1 cellular context compared by ENCODE assay signal in genomic region chr1:155278689-155279160, GRCh38.
TF ChIP-seq lines count a peak whose summit lies in the region.

No MANE protein-coding gene starts in this region.

TF ChIP-seq in GM12878, 131 proteins besides CTCF, POLR2A, EP300 and RAD21:
- TF ChIP-seq TCF7 (IDR thresholded peaks at IDR 0.05; ENCODE audit: borderline replicate concordance): no peak
- no peak for TF ChIP-seq YBX1 (IDR thresholded peaks at IDR 0.05)
- TF ChIP-seq SUPT20H (IDR thresholded peaks at IDR 0.05; ENCODE audit: borderline replicate concordance, control insufficient read depth, low read depth, low read length): no peak
- no peak for TF ChIP-seq BCL11A (IDR thresholded peaks at IDR 0.05; ENCODE audit: low read depth, low read length)
- TF ChIP-seq RCOR1 (conservative IDR thresholded peaks at IDR 0.05; ENCODE audit: low read depth, low read length): no peak
- TF ChIP-seq SMARCA5 (IDR thresholded peaks at IDR 0.05): no peak
- TF ChIP-seq ZSCAN29 (IDR thresholded peaks at IDR 0.05): no peak
- no peak for TF ChIP-seq HDGF (IDR thresholded peaks at IDR 0.05)
- no peak for TF ChIP-seq ESRRA (IDR thresholded peaks at IDR 0.05; ENCODE audit: low read length)
- TF ChIP-seq, protein P1, sequence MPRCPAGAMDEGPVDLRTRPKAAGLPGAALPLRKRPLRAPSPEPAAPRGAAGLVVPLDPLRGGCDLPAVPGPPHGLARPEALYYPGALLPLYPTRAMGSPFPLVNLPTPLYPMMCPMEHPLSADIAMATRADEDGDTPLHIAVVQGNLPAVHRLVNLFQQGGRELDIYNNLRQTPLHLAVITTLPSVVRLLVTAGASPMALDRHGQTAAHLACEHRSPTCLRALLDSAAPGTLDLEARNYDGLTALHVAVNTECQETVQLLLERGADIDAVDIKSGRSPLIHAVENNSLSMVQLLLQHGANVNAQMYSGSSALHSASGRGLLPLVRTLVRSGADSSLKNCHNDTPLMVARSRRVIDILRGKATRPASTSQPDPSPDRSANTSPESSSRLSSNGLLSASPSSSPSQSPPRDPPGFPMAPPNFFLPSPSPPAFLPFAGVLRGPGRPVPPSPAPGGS (IDR thresholded peaks at IDR 0.05; ENCODE audit: borderline replicate concordance, insufficient read depth, low read depth, low read length, poor library complexity, severe bottlenecking): no peak
- no peak for TF ChIP-seq LARP7 (IDR thresholded peaks at IDR 0.05)
